Comparison of ENCODE assay signal across 8 cellular contexts in genomic region chr14:98138666-98139065, GRCh38.
A peak's percentile ranks its signal among the peaks of the same experiment; 100 is the strongest.
DNase-seq lines count a peak whose midpoint lies in the region; TF ChIP-seq lines count a peak whose summit lies in the region.

No MANE protein-coding gene starts in this region.

- H3K4me3 ChIP-seq in astrocyte of the cerebellum (ENCODE audit: low read depth, low read length), result no peak overlapping the region

- DNase-seq in NCI-H1417 (lab: John Stamatoyannopoulos, UW) (peak; percentile 26 to 68 (median 66)), NCI-H1417 treated with DMSO at 0.1 percent for 48 hours (lab: John Stamatoyannopoulos, UW) (no peak), T-helper 1 cell (peak; percentile 26 to 78 (median 56)), astrocyte of the cerebellum (ENCODE audit: low read depth) (no peak), midbrain (lab: John Stamatoyannopoulos, UW) (peak; percentile 2), superior temporal gyrus (ENCODE audit: extremely low spot score) (peak; percentile 52), OCI-M2 (lab: John Stamatoyannopoulos, UW; ENCODE audit: unreplicated experiment) (no peak), NCI-H2227 treated with DMSO at 0.1 percent for 48 hours (lab: John Stamatoyannopoulos, UW) (no peak)

- peak; percentile 62 for TF ChIP-seq CTCF in astrocyte of the cerebellum (IDR thresholded peaks at IDR 0.05; ENCODE audit: low read depth, low read length, missing control alignments)

- in situ Hi-C loops in astrocyte of the cerebellum (cut with HindIII; ENCODE audit: low sequenced_read_pairs), result no loop called here

Comparison
In these comparisons a context has a peak if more than half of its experiments do, and no peak if none do; other contexts are left out.
1. DNase-seq: peak in NCI-H1417 (3 of 3), T-helper 1 cell (5 of 5), midbrain (single experiment) and superior temporal gyrus (single experiment); none in NCI-H1417 treated with DMSO at 0.1 percent for 48 hours (single experiment), astrocyte of the cerebellum (single experiment), OCI-M2 (single experiment) and NCI-H2227 treated with DMSO at 0.1 percent for 48 hours (single experiment).